9 cellular contexts compared by ENCODE assay signal in the genomic region with DNA sequence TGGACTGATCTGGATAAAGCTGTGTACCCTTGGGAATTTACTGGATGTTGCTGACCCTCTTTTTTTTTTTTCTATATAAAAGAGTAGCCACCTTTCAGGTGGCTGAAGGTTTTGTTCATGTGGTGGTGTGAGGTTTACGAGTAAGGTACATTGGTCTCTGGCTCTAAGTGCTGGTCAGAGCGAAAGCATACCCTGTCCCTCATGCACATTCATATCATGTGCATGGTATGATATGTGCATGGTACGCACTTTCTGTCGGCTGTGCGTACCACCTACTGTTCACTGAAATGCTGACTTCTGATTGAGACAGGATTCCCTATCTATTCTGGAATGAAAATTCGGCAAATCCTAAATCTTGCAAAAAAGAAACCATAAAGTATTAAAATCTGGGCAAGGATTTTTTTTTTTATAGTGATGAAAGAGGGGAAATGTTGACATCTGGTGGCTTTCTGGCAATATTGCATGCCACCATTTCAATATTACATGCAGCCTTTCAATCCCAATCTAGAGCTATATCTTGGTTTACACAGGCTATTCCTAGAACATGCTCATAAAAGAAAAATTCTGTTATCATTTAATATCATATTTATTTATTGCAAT. TPM values are rescaled to one million over a fixed set of nuclear protein-coding genes. Genes with fewer than 3 reads are reported as not detected.
DNase-seq lines count a peak whose midpoint lies in the region; ATAC-seq, FAIRE-seq and TF ChIP-seq lines count a peak whose summit lies in the region.
"Had no signal": no experiment of that assay in that cellular context is flagged by ENCODE, and none has a peak within 500 bp of the region (broad histone marks: within the 10 kb centered on the region; RNA-seq: fewer than 3 reads in every experiment).

No MANE protein-coding gene starts in this region.

- CTCF ChIA-PET in A549 (lab: Yijun Ruan, JAX) (interaction anchor here (0.5 to 4.8 kb wide), 29 partner anchors 8 to 1586 kb away, joined by 3 to 27 read pairs (median 3); partner anchors contain the start of gene TLR3), IMR-90 (lab: Yijun Ruan, JAX) (interaction anchor here (0.5 to 2.3 kb wide), 14 partner anchors 18 to 750 kb away, joined by 3 to 8 read pairs (median 3); partner anchors contain the start of gene TLR3)

- peaks cover 10% of the 10 kb centered on the region for H3K4me1 Mint-ChIP-seq in memory B cell

- no peaks in the 10 kb centered on the region for H3K79me1 ChIP-seq in IMR-90 (ENCODE audit: low read depth in 1 of 2, low read length in 2 of 2)

- H2BK120ac ChIP-seq in IMR-90 (ENCODE audit: low read depth, low read length): no peak overlapping the region

- no peak overlapping the region for H3K23ac ChIP-seq in IMR-90 (ENCODE audit: low read depth, low read length)

- H3K27ac Mint-ChIP-seq in memory B cell: peak overlapping the region; percentile 13

- ATAC-seq in A549 (peak in 1 of 2 experiments; percentile 48; a peak in 1 of 6 replicates), IMR-90 (ENCODE audit: low read depth) (peak; percentile 68), memory B cell (ENCODE audit: low read depth) (peak; percentile 32), omental fat pad (ENCODE audit: low FRiP score) (no peak)

- intact Hi-C loops in IMR-90 (cut with micrococcal nuclease): loop anchor here (1.0 to 10.0 kb wide), 3 partner anchors 69 to 505 kb away; no protein-coding TSS in a partner anchor

- no peak for TF ChIP-seq EP300 in A549 (IDR thresholded peaks at IDR 0.05)

- TF ChIP-seq POLR2A in A549 (IDR thresholded peaks at IDR 0.05; ENCODE audit: low read length) (no peak), GM12891 (IDR thresholded peaks at IDR 0.05; ENCODE audit: low read depth, low read length) (no peak), IMR-90 (IDR thresholded peaks at IDR 0.05; ENCODE audit: low read depth, low read length) (no peak)

- H3K27me3 Mint-ChIP-seq in memory B cell: peaks cover 7% of the 10 kb centered on the region

- dilution Hi-C loops in IMR-90 (cut with HindIII; ENCODE audit: low sequenced_read_pairs, unreplicated experiment): no loop called here

- H3K4me1 ChIP-seq in A549 (no peaks in the 10 kb centered on the region), IMR-90 (ENCODE audit: control insufficient read depth, insufficient read depth, low read length) (no peaks in the 10 kb centered on the region)

- no peak overlapping the region for H3K27ac ChIP-seq in A549
- no peak overlapping the region for H3K27ac ChIP-seq in IMR-90 (ENCODE audit: insufficient read depth, low read length)
- H3K27ac ChIP-seq in brain microvascular endothelial cell: no peak overlapping the region

- H3K4me3 ChIP-seq in A549: no peak overlapping the region
- no peak overlapping the region for H3K4me3 ChIP-seq in IMR-90 (ENCODE audit: insufficient read depth, low read depth, low read length)
- H3K4me3 ChIP-seq in brain microvascular endothelial cell (ENCODE audit: low read depth, low read length): no peak overlapping the region
- H3K4me3 ChIP-seq: HAP-1 had no signal

- no peak overlapping the region for H4K91ac ChIP-seq in IMR-90 (ENCODE audit: insufficient read depth, low read depth, low read length)

- FAIRE-seq in A549 (lab: Jason Lieb, UNC): no peak
- FAIRE-seq in GM12891 (lab: Jason Lieb, UNC): peak; percentile 33

- no peaks in the 10 kb centered on the region for H4K20me1 ChIP-seq in IMR-90 (ENCODE audit: insufficient read depth, low read length)

- no peak overlapping the region for H3K14ac ChIP-seq in IMR-90 (replicated peaks; ENCODE audit: low read depth, low read length)

- H3K4ac ChIP-seq in IMR-90 (ENCODE audit: low read depth, low read length): no peak overlapping the region

- H2AFZ ChIP-seq in IMR-90 (replicated peaks; ENCODE audit: low read length, poor library complexity): peak overlapping the region; percentile 51

- H3K36me3 Mint-ChIP-seq in memory B cell: no peaks in the 10 kb centered on the region

- 57% methylated on average over 6 of the region's 6 CpGs for WGBS in A549 (ENCODE audit: missing lambda C conversion rate)
- WGBS in IMR-90 (ENCODE audit: extremely low coverage in 2 of 2, insufficient read length in 1 of 2), 2 experiments: no CpG with 5 or more reads among the region's 6 CpGs

- H3K36me3 ChIP-seq in IMR-90 (ENCODE audit: control insufficient read depth, insufficient read depth, low read length): no peaks in the 10 kb centered on the region
- H3K36me3 ChIP-seq in brain microvascular endothelial cell (replicated peaks): no peaks in the 10 kb centered on the region
- H3K36me3 ChIP-seq: HAP-1 had no signal

- no peak overlapping the region for H2AK9ac ChIP-seq in IMR-90 (replicated peaks; ENCODE audit: low read depth, low read length, poor library complexity)

- no peak overlapping the region for H2BK15ac ChIP-seq in IMR-90 (ENCODE audit: low read depth, low read length)

- H3K9me3 Mint-ChIP-seq in memory B cell: no peaks in the 10 kb centered on the region

- TF ChIP-seq RAD21 in A549 (conservative IDR thresholded peaks at IDR 0.05 in 1 of 2, IDR thresholded peaks at IDR 0.05 in 1 of 2) (peak; percentile 58 to 66), IMR-90 (IDR thresholded peaks at IDR 0.05; ENCODE audit: low read length) (peak; percentile 54)

- BruUV-seq in IMR-90 (replicated peaks; lab: Mats Ljungman, UMichigan): no TSS peak

- POLR2A ChIA-PET in A549 (lab: Yijun Ruan, JAX) (no interaction called here), IMR-90 (lab: Charles Lee; ENCODE audit: unreplicated experiment) (no interaction called here)

- H4K5ac ChIP-seq in IMR-90 (ENCODE audit: low read depth, low read length): no peak overlapping the region

- peak; percentile 11 for DNase-seq in A549 (ENCODE audit: low read depth in 1 of 2, low spot score in 1 of 2)
- no peak for DNase-seq in GM12891 (ENCODE audit: insufficient read length, low spot score)
- DNase-seq in IMR-90: peak; percentile 27
- no peak for DNase-seq in brain microvascular endothelial cell
- no peak for DNase-seq in memory B cell (ENCODE audit: low spot score in 2 of 2)
- no peak for DNase-seq in omental fat pad (ENCODE audit: low spot score)
- no peak for DNase-seq in KG1 (lab: John Stamatoyannopoulos, UW)
- DNase-seq in ecto neural progenitor cell (ENCODE audit: low spot score): no peak

- H3K9ac ChIP-seq in IMR-90 (ENCODE audit: low read depth, low read length): no peak overlapping the region

- H3K4me2 ChIP-seq in A549 (no peak overlapping the region), IMR-90 (ENCODE audit: low read depth, low read length) (peak overlapping the region; percentile 60; the same call in 1 of the 2 replicates)

- peak; percentile 67 for TF ChIP-seq CTCF in A549 (IDR thresholded peaks at IDR 0.05)
- TF ChIP-seq CTCF in IMR-90 (conservative IDR thresholded peaks at IDR 0.05; ENCODE audit: low read depth, low read length): peak; percentile 51
- TF ChIP-seq CTCF in brain microvascular endothelial cell (IDR thresholded peaks at IDR 0.05; ENCODE audit: low read depth, low read length, missing control alignments): peak; percentile 57
- TF ChIP-seq CTCF in omental fat pad (IDR thresholded peaks at IDR 0.05): no peak

- no peak overlapping the region for H2BK20ac ChIP-seq in IMR-90 (ENCODE audit: low read depth, low read length)

- no peak overlapping the region for H4K8ac ChIP-seq in IMR-90 (ENCODE audit: low read depth in 2 of 2, low read length in 2 of 2)

- no peak overlapping the region for H3K56ac ChIP-seq in IMR-90 (ENCODE audit: extremely low read depth, insufficient read depth, low read length)

- H2BK5ac ChIP-seq in IMR-90 (ENCODE audit: low read depth, low read length, poor library complexity, severe bottlenecking): no peak overlapping the region

- H3K9me3 ChIP-seq in A549 (no peaks in the 10 kb centered on the region), IMR-90 (ENCODE audit: control insufficient read depth, insufficient read depth, low read length) (no peaks in the 10 kb centered on the region)
- H3K9me3 ChIP-seq: HAP-1 had no signal

- no peak overlapping the region for H3K18ac ChIP-seq in IMR-90 (ENCODE audit: low read depth, low read length)

- H2AK5ac ChIP-seq in IMR-90 (ENCODE audit: low read depth, low read length): no peak overlapping the region

- no peak overlapping the region for H3K4me3 Mint-ChIP-seq in memory B cell

- no peaks in the 10 kb centered on the region for H3K9me1 ChIP-seq in IMR-90 (ENCODE audit: insufficient read depth, low read length)

- H3K27me3 ChIP-seq in IMR-90 (ENCODE audit: control insufficient read depth, insufficient read depth, low read length) (peaks cover 2% of the 10 kb centered on the region; the same call in 1 of the 2 replicates), brain microvascular endothelial cell (replicated peaks) (no peaks in the 10 kb centered on the region)

- in situ Hi-C loops in IMR-90 (cut with MboI; ENCODE audit: low sequenced_read_pairs): no loop called here
- in situ Hi-C loops in brain microvascular endothelial cell (cut with HindIII; ENCODE audit: low pct_ligation_motif_present, low sequenced_read_pairs): no loop called here

TF ChIP-seq in A549, 52 proteins besides CTCF, POLR2A, EP300 and RAD21 (continues in another document):
- TF ChIP-seq HEYL (CRISPR knock-in tag; IDR thresholded peaks at IDR 0.05): no peak

TF ChIP-seq in IMR-90, 13 proteins besides CTCF, POLR2A, EP300 and RAD21 (continues in another document):
- no peak for TF ChIP-seq MXI1 (IDR thresholded peaks at IDR 0.05; ENCODE audit: borderline replicate concordance, low read depth, low read length)

RNA-seq across cellular contexts. Expression of gene FAM149A, which starts 32.8 kb away (rescaled TPM):
- polyA plus RNA-seq in A549 (2011; rRNA removed): 3.0 and 3.9 TPM in 2 replicates
- 1.2 and 1.6 TPM in 2 replicates for polyA plus RNA-seq in A549 (2012; cell fraction: cytosol; rRNA removed)
- polyA plus RNA-seq in A549 (2012; cell fraction: nucleus; rRNA removed): 0.95 and 1.0 TPM in 2 replicates
- polyA plus RNA-seq in A549 (2017; fragmentation: RNase III; extraction: RNeasy Plus Mini Kit Qiagen cat#74134 plus additional on column Dnase treatment): 1.4 to 1.8 TPM (median 1.7 TPM) in 3 replicates
- polyA minus RNA-seq in A549 (2011; rRNA and poly(A)+ RNA removed): 3.3 and 3.6 TPM in 2 replicates
- 0.60 TPM for polyA plus RNA-seq in GM12891 (2012; ENCODE audit: low read depth, missing spikeins)
- 0.54 and 0.83 TPM in 2 replicates for total RNA-seq in IMR-90 (2012; rRNA removed)
- 0.44 and 0.70 TPM in 2 replicates for polyA plus RNA-seq in IMR-90 (2012; rRNA removed)
- polyA plus RNA-seq in IMR-90 (2012; cell fraction: cytosol; rRNA removed): 0.48 and 0.64 TPM in 2 replicates
- 0.27 and 0.37 TPM in 2 replicates for polyA plus RNA-seq in IMR-90 (2012; cell fraction: nucleus; rRNA removed; ENCODE audit: low replicate concordance)
- total RNA-seq in omental fat pad: 10 to 100 TPM in 3 of 4 donors, 1 to 10 TPM in 1; 7.7 to 15.3 (median 11.8) TPM

RNA-seq across cellular contexts. Expression of gene CYP4V2, which starts 54.1 kb away (rescaled TPM):
- polyA plus RNA-seq in A549 (2011; rRNA removed) (5.0 and 5.5 TPM in 2 replicates), A549 (2017; fragmentation: RNase III; extraction: RNeasy Plus Mini Kit Qiagen cat#74134 plus additional on column Dnase treatment) (2.8 to 3.3 TPM (median 3.0 TPM) in 3 replicates), IMR-90 (2012; rRNA removed) (3.2 and 4.1 TPM in 2 replicates)
- polyA plus RNA-seq in A549 (2012; cell fraction: cytosol; rRNA removed): 1.5 and 1.8 TPM in 2 replicates
- 1.1 and 1.5 TPM in 2 replicates for polyA plus RNA-seq in A549 (2012; cell fraction: nucleus; rRNA removed)
- polyA minus RNA-seq in A549 (2011; rRNA and poly(A)+ RNA removed): 1.0 and 1.3 TPM in 2 replicates
- polyA plus RNA-seq in GM12891 (2012; ENCODE audit: low read depth, missing spikeins): 1.5 TPM
- total RNA-seq in IMR-90 (2012; rRNA removed) (3.9 and 5.0 TPM in 2 replicates), omental fat pad (10 to 100 TPM; 27.7 to 36.0 (median 31.7) TPM)
- polyA plus RNA-seq in IMR-90 (2012; cell fraction: cytosol; rRNA removed): 1.6 and 1.8 TPM in 2 replicates
- polyA plus RNA-seq in IMR-90 (2012; cell fraction: nucleus; rRNA removed; ENCODE audit: low replicate concordance): 3.5 and 7.4 TPM in 2 replicates

Comparison
In these comparisons a context has a peak if more than half of its experiments do, and no peak if none do; other contexts are left out.
1. DNase-seq: peak in A549 (2 of 2) and IMR-90 (single experiment); none in GM12891 (single experiment), brain microvascular endothelial cell (single experiment), memory B cell (0 of 2), omental fat pad (single experiment), KG1 (single experiment) and ecto neural progenitor cell (single experiment).
2. CTCF ChIP-seq: peak in A549 (single experiment), IMR-90 (single experiment) and brain microvascular endothelial cell (single experiment); none in omental fat pad (0 of 3).